In the genomic region with DNA sequence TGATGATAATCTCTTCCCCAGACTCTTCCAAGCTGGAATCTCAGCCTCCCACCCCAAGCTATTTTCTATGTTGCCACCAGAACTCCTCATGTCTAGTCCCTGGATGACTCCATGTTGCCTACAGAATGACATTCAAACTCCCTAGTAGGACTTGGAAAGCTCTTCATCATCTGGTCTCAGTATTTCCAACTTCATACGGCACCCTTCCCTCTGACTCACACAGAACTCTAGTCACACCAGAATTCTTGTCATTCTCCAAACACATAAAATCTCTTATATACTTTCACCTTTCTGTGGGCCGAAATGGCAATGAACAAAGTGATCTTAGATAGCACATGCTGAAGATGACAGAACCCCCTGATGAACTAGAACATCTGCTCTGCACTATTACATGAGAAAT, we compare ENCODE assay signal across 17 cellular contexts.
A peak's percentile ranks its signal among the peaks of the same experiment; 100 is the strongest.
DNase-seq lines count a peak whose midpoint lies in the region; ATAC-seq and TF ChIP-seq lines count a peak whose summit lies in the region.
"Had no signal": no experiment of that assay in that cellular context is flagged by ENCODE, and none has a peak within 500 bp of the region (broad histone marks: within the 10 kb centered on the region; RNA-seq: fewer than 3 reads in every experiment).

No MANE protein-coding gene starts in this region.

- in situ Hi-C loops in gastrocnemius medialis (cut with MboI; ENCODE audit: low sequenced_read_pairs in 4 of 4), result no loop called here

- no peak for ATAC-seq in gastrocnemius medialis
- ATAC-seq in activated CD8-positive, alpha-beta T cell treated with anti-CD3 and anti-CD28 coated beads, Interleukin-2, amount 10 ng/mL, durations not matched to agents 7 days and 5 days, result no peak

- H3K27ac Mint-ChIP-seq in activated naive CD4-positive, alpha-beta T cell treated with anti-CD3 and anti-CD28 coated beads for 36 hours, result no peak overlapping the region
- no peak overlapping the region for H3K27ac Mint-ChIP-seq in activated CD8-positive, alpha-beta T cell treated with anti-CD3 and anti-CD28 coated beads, Interleukin-2, amount 10 ng/mL, durations not matched to agents 7 days and 5 days
- H3K27ac Mint-ChIP-seq in activated T-helper 2 cell treated with anti-CD3 and anti-CD28 coated beads, Interferon-gamma antibody, Interleukin-2, Interleukin-4, amounts not matched to agents 10 μg/mL and 5 μg/mL and 100 μg/mL, durations not matched to agents 14 hours and 24 hours and 36 hours, result no peak overlapping the region
- H3K27ac Mint-ChIP-seq: activated naive CD8-positive, alpha-beta T cell treated with anti-CD3 and anti-CD28 coated beads, Interleukin-2, amount 10 ng/mL, durations not matched to agents 7 days and 5 days had no signal

- no peaks in the 10 kb centered on the region for H3K9me3 ChIP-seq in SJSA1 (replicated peaks)
- H3K9me3 ChIP-seq in gastrocnemius medialis, result no peaks in the 10 kb centered on the region

- H3K36me3 Mint-ChIP-seq in activated naive CD4-positive, alpha-beta T cell treated with anti-CD3 and anti-CD28 coated beads for 36 hours (ENCODE audit: low read depth), result peaks cover 8% of the 10 kb centered on the region
- no peaks in the 10 kb centered on the region for H3K36me3 Mint-ChIP-seq in activated CD8-positive, alpha-beta T cell treated with anti-CD3 and anti-CD28 coated beads, Interleukin-2, amount 10 ng/mL, durations not matched to agents 7 days and 5 days (ENCODE audit: low read depth)
- no peaks in the 10 kb centered on the region for H3K36me3 Mint-ChIP-seq in activated T-helper 2 cell treated with anti-CD3 and anti-CD28 coated beads, Interferon-gamma antibody, Interleukin-2, Interleukin-4, amounts not matched to agents 10 μg/mL and 5 μg/mL and 100 μg/mL, durations not matched to agents 14 hours and 24 hours and 36 hours (ENCODE audit: low read depth)

- peak; percentile 15 for DNase-seq in Daoy (ENCODE audit: low read depth)
- peak in 1 of 2 experiments; percentile 20 for DNase-seq in SJSA1 (ENCODE audit: low read depth in 1 of 2, low spot score in 2 of 2)
- DNase-seq in fibroblast of peridontal ligament (ENCODE audit: extremely low read depth), result peak; percentile 61
- no peak for DNase-seq in gastrocnemius medialis
- DNase-seq in stimulated activated CD4-positive, alpha-beta T cell treated with anti-CD3 and anti-CD28 coated beads, Interleukin-2, amount 100 ng/mL, for 48 hours, result no peak
- no peak for DNase-seq in activated naive CD4-positive, alpha-beta T cell treated with anti-CD3 and anti-CD28 coated beads for 36 hours
- DNase-seq in activated CD8-positive, alpha-beta T cell treated with anti-CD3 and anti-CD28 coated beads, Interleukin-2, amount 10 ng/mL, durations not matched to agents 7 days and 5 days, result no peak
- no peak for DNase-seq in activated T-helper 2 cell treated with anti-CD3 and anti-CD28 coated beads, Interferon-gamma antibody, Interleukin-2, Interleukin-4, amounts not matched to agents 10 μg/mL and 5 μg/mL and 100 μg/mL, durations not matched to agents 14 hours and 24 hours and 36 hours (ENCODE audit: low spot score)
- DNase-seq: activated CD4-positive, alpha-beta T cell treated with anti-CD3 and anti-CD28 coated beads for 4 hours; activated naive CD8-positive, alpha-beta T cell treated with anti-CD3 and anti-CD28 coated beads, Interleukin-2, amount 10 ng/mL, durations not matched to agents 7 days and 5 days; DMS53; NCI-H2081; NCI-H748 treated with DMSO at 0.1 percent for 48 hours; small intestine had no signal

- no peak for TF ChIP-seq CTCF in gastrocnemius medialis (IDR thresholded peaks at IDR 0.05 in 4 of 5, conservative IDR thresholded peaks at IDR 0.05 in 1 of 5)

- no peaks in the 10 kb centered on the region for H3K4me1 Mint-ChIP-seq in activated naive CD4-positive, alpha-beta T cell treated with anti-CD3 and anti-CD28 coated beads for 36 hours (ENCODE audit: low read depth)
- H3K4me1 Mint-ChIP-seq in activated CD8-positive, alpha-beta T cell treated with anti-CD3 and anti-CD28 coated beads, Interleukin-2, amount 10 ng/mL, durations not matched to agents 7 days and 5 days (ENCODE audit: low read depth), result no peaks in the 10 kb centered on the region
- no peaks in the 10 kb centered on the region for H3K4me1 Mint-ChIP-seq in activated T-helper 2 cell treated with anti-CD3 and anti-CD28 coated beads, Interferon-gamma antibody, Interleukin-2, Interleukin-4, amounts not matched to agents 10 μg/mL and 5 μg/mL and 100 μg/mL, durations not matched to agents 14 hours and 24 hours and 36 hours (ENCODE audit: low read depth)
- H3K4me1 Mint-ChIP-seq: activated naive CD8-positive, alpha-beta T cell treated with anti-CD3 and anti-CD28 coated beads, Interleukin-2, amount 10 ng/mL, durations not matched to agents 7 days and 5 days had no signal

- H3K9me3 Mint-ChIP-seq in activated naive CD4-positive, alpha-beta T cell treated with anti-CD3 and anti-CD28 coated beads for 36 hours, result no peaks in the 10 kb centered on the region
- H3K9me3 Mint-ChIP-seq in activated CD8-positive, alpha-beta T cell treated with anti-CD3 and anti-CD28 coated beads, Interleukin-2, amount 10 ng/mL, durations not matched to agents 7 days and 5 days (ENCODE audit: insufficient read depth), result no peaks in the 10 kb centered on the region
- peaks cover 5% of the 10 kb centered on the region for H3K9me3 Mint-ChIP-seq in activated T-helper 2 cell treated with anti-CD3 and anti-CD28 coated beads, Interferon-gamma antibody, Interleukin-2, Interleukin-4, amounts not matched to agents 10 μg/mL and 5 μg/mL and 100 μg/mL, durations not matched to agents 14 hours and 24 hours and 36 hours

- no peak overlapping the region for H3K4me3 Mint-ChIP-seq in activated naive CD4-positive, alpha-beta T cell treated with anti-CD3 and anti-CD28 coated beads for 36 hours
- H3K4me3 Mint-ChIP-seq in activated CD8-positive, alpha-beta T cell treated with anti-CD3 and anti-CD28 coated beads, Interleukin-2, amount 10 ng/mL, durations not matched to agents 7 days and 5 days, result no peak overlapping the region
- H3K4me3 Mint-ChIP-seq in activated T-helper 2 cell treated with anti-CD3 and anti-CD28 coated beads, Interferon-gamma antibody, Interleukin-2, Interleukin-4, amounts not matched to agents 10 μg/mL and 5 μg/mL and 100 μg/mL, durations not matched to agents 14 hours and 24 hours and 36 hours (ENCODE audit: low read depth), result no peak overlapping the region
- H3K4me3 Mint-ChIP-seq: activated naive CD8-positive, alpha-beta T cell treated with anti-CD3 and anti-CD28 coated beads, Interleukin-2, amount 10 ng/mL, durations not matched to agents 7 days and 5 days had no signal

- H3K4me3 ChIP-seq in SJSA1 (no peak overlapping the region), gastrocnemius medialis (no peak overlapping the region)
- H3K4me3 ChIP-seq: BLaER1, lung had no signal

- H3K27me3 ChIP-seq in SJSA1 (replicated peaks), result no peaks in the 10 kb centered on the region
- H3K27me3 ChIP-seq in gastrocnemius medialis, result no peaks in the 10 kb centered on the region
- H3K27me3 ChIP-seq: BLaER1 had no signal

- H3K36me3 ChIP-seq in SJSA1, result no peaks in the 10 kb centered on the region
- no peaks in the 10 kb centered on the region for H3K36me3 ChIP-seq in gastrocnemius medialis

- CTCF ChIA-PET in activated naive CD4-positive, alpha-beta T cell treated with anti-CD3 and anti-CD28 coated beads for 36 hours (lab: Charles Lee), result no interaction called here
- CTCF ChIA-PET in activated CD8-positive, alpha-beta T cell treated with anti-CD3 and anti-CD28 coated beads, Interleukin-2, amount 10 ng/mL, durations not matched to agents 7 days and 5 days (lab: Charles Lee), result no interaction called here

- no peaks in the 10 kb centered on the region for H3K27me3 Mint-ChIP-seq in activated naive CD4-positive, alpha-beta T cell treated with anti-CD3 and anti-CD28 coated beads for 36 hours (ENCODE audit: low read depth)
- no peaks in the 10 kb centered on the region for H3K27me3 Mint-ChIP-seq in activated CD8-positive, alpha-beta T cell treated with anti-CD3 and anti-CD28 coated beads, Interleukin-2, amount 10 ng/mL, durations not matched to agents 7 days and 5 days (ENCODE audit: low read depth)
- H3K27me3 Mint-ChIP-seq in activated T-helper 2 cell treated with anti-CD3 and anti-CD28 coated beads, Interferon-gamma antibody, Interleukin-2, Interleukin-4, amounts not matched to agents 10 μg/mL and 5 μg/mL and 100 μg/mL, durations not matched to agents 14 hours and 24 hours and 36 hours (ENCODE audit: low read depth), result peaks cover 4% of the 10 kb centered on the region
- H3K27me3 Mint-ChIP-seq: activated naive CD8-positive, alpha-beta T cell treated with anti-CD3 and anti-CD28 coated beads, Interleukin-2, amount 10 ng/mL, durations not matched to agents 7 days and 5 days had no signal

- H3K27ac ChIP-seq in SJSA1, result 0 out of 2 replicates have a peak overlapping the region, but pooled peaks have one; percentile 85
- peak overlapping the region in 3 of 4 donors; percentile 18 to 57 (median 57) for H3K27ac ChIP-seq in gastrocnemius medialis
- H3K27ac ChIP-seq: BLaER1, epithelial cell of prostate had no signal

- H3K4me1 ChIP-seq in SJSA1 (replicated peaks), result peaks cover 27% of the 10 kb centered on the region
- peaks cover 0 to 11% of the 10 kb centered on the region in 2 donors for H3K4me1 ChIP-seq in gastrocnemius medialis

- intact Hi-C loops in gastrocnemius medialis (cut with DNase I; ENCODE audit: low total_unique reads), result loop anchor here (5.0 kb wide), 1 partner anchor 45 kb away; no protein-coding TSS in a partner anchor
- intact Hi-C loops in activated naive CD4-positive, alpha-beta T cell treated with anti-CD3 and anti-CD28 coated beads for 36 hours (cut with micrococcal nuclease), result no loop called here
- intact Hi-C loops in activated T-helper 2 cell treated with anti-CD3 and anti-CD28 coated beads, Interferon-gamma antibody, Interleukin-2, Interleukin-4, amounts not matched to agents 10 μg/mL and 5 μg/mL and 100 μg/mL, durations not matched to agents 14 hours and 24 hours and 36 hours (cut with micrococcal nuclease), result no loop called here

- TF ChIP-seq POLR2A in gastrocnemius medialis (IDR thresholded peaks at IDR 0.05), result no peak

- POLR2A ChIA-PET in activated CD8-positive, alpha-beta T cell treated with anti-CD3 and anti-CD28 coated beads, Interleukin-2, amount 10 ng/mL, durations not matched to agents 7 days and 5 days (lab: Charles Lee), result no interaction called here

Comparison
In these comparisons a context has a peak if more than half of its experiments do, and no peak if none do; other contexts are left out.
1. DNase-seq: peak in Daoy (single experiment) and fibroblast of peridontal ligament (single experiment); none in gastrocnemius medialis (0 of 2), stimulated activated CD4-positive, alpha-beta T cell treated with anti-CD3 and anti-CD28 coated beads, Interleukin-2, amount 100 ng/mL, for 48 hours (0 of 2), activated naive CD4-positive, alpha-beta T cell treated with anti-CD3 and anti-CD28 coated beads for 36 hours (single experiment), activated CD8-positive, alpha-beta T cell treated with anti-CD3 and anti-CD28 coated beads, Interleukin-2, amount 10 ng/mL, durations not matched to agents 7 days and 5 days (single experiment) and activated T-helper 2 cell treated with anti-CD3 and anti-CD28 coated beads, Interferon-gamma antibody, Interleukin-2, Interleukin-4, amounts not matched to agents 10 μg/mL and 5 μg/mL and 100 μg/mL, durations not matched to agents 14 hours and 24 hours and 36 hours (single experiment).